Comparison of ENCODE assay signal across 28 cellular contexts in genomic region chr1:234175363-234175762, GRCh38.
"Had no signal": no experiment of that assay in that cellular context is flagged by ENCODE, and none has a peak within 500 bp of the region (broad histone marks: within the 10 kb centered on the region; RNA-seq: fewer than 3 reads in every experiment).

No MANE protein-coding gene starts in this region.

- H3K9me3 ChIP-seq: colonic mucosa, esophagus muscularis mucosa, gastroesophageal sphincter, heart left ventricle, left lung, mucosa of descending colon, neutrophil, prostate gland, right atrium auricular region, sigmoid colon, testis, tibial artery had no signal

- H3K27ac ChIP-seq: colonic mucosa, esophagus muscularis mucosa, foreskin keratinocyte, gastroesophageal sphincter, heart left ventricle, left lung, neutrophil, prostate gland, right atrium auricular region, sigmoid colon, testis, tibial artery had no signal

- H3K36me3 ChIP-seq: colonic mucosa, esophagus muscularis mucosa, gastroesophageal sphincter, heart left ventricle, left lung, neutrophil, prostate gland, right atrium auricular region, sigmoid colon, tibial artery had no signal

- H3K4me1 ChIP-seq: colonic mucosa, esophagus muscularis mucosa, foreskin keratinocyte, gastroesophageal sphincter, heart left ventricle, left lung, prostate gland, right atrium auricular region, sigmoid colon, testis, tibial artery had no signal

- H3K4me1 Mint-ChIP-seq: mesothelial cell of epicardium; stimulated activated memory B cell treated with anti-CD40 and anti-IgM and Interleukin-4, amounts not matched to agents 10 μg/mL and 1 μg/mL and 100 μg/mL, for 72 hours had no signal

- H3K36me3 Mint-ChIP-seq: mesothelial cell of epicardium; naive B cell; natural killer cell treated with Interleukin-12 subunit alpha and Interleukin-12 subunit beta and Interleukin-15 and Interleukin-18, amount 100 ng/mL, for 72 hours; stimulated activated memory B cell treated with anti-CD40 and anti-IgM and Interleukin-4, amounts not matched to agents 10 μg/mL and 1 μg/mL and 100 μg/mL, for 72 hours; type B pancreatic cell had no signal

- H3K4me3 Mint-ChIP-seq: mesothelial cell of epicardium; naive B cell; natural killer cell treated with Interleukin-12 subunit alpha and Interleukin-12 subunit beta and Interleukin-15 and Interleukin-18, amount 100 ng/mL, for 72 hours; neural crest cell; stimulated activated memory B cell treated with anti-CD40 and anti-IgM and Interleukin-4, amounts not matched to agents 10 μg/mL and 1 μg/mL and 100 μg/mL, for 72 hours; type B pancreatic cell had no signal

- DNase-seq: colonic mucosa; dermis blood vessel endothelial cell; effector memory CD4-positive, alpha-beta T cell; foreskin keratinocyte; heart left ventricle; left cardiac atrium; left lung; mesenchymal stem cell; mucosa of descending colon; naive B cell; sigmoid colon; stimulated activated CD4-positive, alpha-beta T cell treated with anti-CD3 and anti-CD28 coated beads, Interleukin-4, amount 100 ng/mL, for 4 hours; stimulated activated naive CD8-positive, alpha-beta T cell treated with anti-CD3 and anti-CD28 coated beads, Interleukin-15, Interleukin-2, amounts not matched to agents 100 U/mL and 50 U/mL, for 24 hours; testis; tibial artery had no signal

- H3K4me3 ChIP-seq: colonic mucosa, esophagus muscularis mucosa, gastroesophageal sphincter, heart left ventricle, left lung, mucosa of descending colon, prostate gland, right atrium auricular region, sigmoid colon, testis, tibial artery had no signal

- H3K27me3 ChIP-seq: colonic mucosa, foreskin keratinocyte, left lung, neutrophil, right atrium auricular region, sigmoid colon, testis had no signal

- H3K27ac Mint-ChIP-seq: mesothelial cell of epicardium; naive B cell; natural killer cell treated with Interleukin-12 subunit alpha and Interleukin-12 subunit beta and Interleukin-15 and Interleukin-18, amount 100 ng/mL, for 72 hours; stimulated activated memory B cell treated with anti-CD40 and anti-IgM and Interleukin-4, amounts not matched to agents 10 μg/mL and 1 μg/mL and 100 μg/mL, for 72 hours; type B pancreatic cell had no signal

- FAIRE-seq: endothelial cell of umbilical vein, islet of Langerhans, urothelium cell line had no signal

- ATAC-seq: foreskin keratinocyte; gastroesophageal sphincter; heart left ventricle; left cardiac atrium; left lung; mucosa of descending colon; natural killer cell treated with Interleukin-12 subunit alpha and Interleukin-12 subunit beta and Interleukin-15 and Interleukin-18, amount 100 ng/mL, for 72 hours; stimulated activated memory B cell treated with anti-CD40 and anti-IgM and Interleukin-4, amounts not matched to agents 10 μg/mL and 1 μg/mL and 100 μg/mL, for 72 hours; stimulated activated naive CD8-positive, alpha-beta T cell treated with anti-CD3 and anti-CD28 coated beads, Interleukin-15, Interleukin-2, amounts not matched to agents 100 U/mL and 50 U/mL, for 24 hours had no signal

- H3K9me3 Mint-ChIP-seq: natural killer cell treated with Interleukin-12 subunit alpha and Interleukin-12 subunit beta and Interleukin-15 and Interleukin-18, amount 100 ng/mL, for 72 hours; type B pancreatic cell had no signal
